Comparison of ENCODE assay signal across 8 cellular contexts in genomic region chr7:35985126-35985754, GRCh38.
DNase-seq lines count a peak whose midpoint lies in the region; ATAC-seq lines count a peak whose summit lies in the region.

No MANE protein-coding gene starts in this region.

- H3K4me2 ChIP-seq in mesendoderm (ENCODE audit: low read length): no peak overlapping the region

- H4K8ac ChIP-seq in mesendoderm (ENCODE audit: low read depth, low read length): no peak overlapping the region

- no peak overlapping the region for H3K56ac ChIP-seq in mesendoderm (ENCODE audit: low read length)

- no CpG with 5 or more reads among the region's 7 CpGs for WGBS in mesendoderm (ENCODE audit: extremely low coverage, insufficient coverage, low lambda C conversion rate)

- H3K9ac ChIP-seq in mesendoderm (ENCODE audit: low read length): no peak overlapping the region

- no peaks in the 10 kb centered on the region for H3K36me3 Mint-ChIP-seq in activated CD8-positive, alpha-beta T cell treated with anti-CD3 and anti-CD28 coated beads, Interleukin-2, amount 10 ng/mL, durations not matched to agents 7 days and 5 days (ENCODE audit: low read depth)
- H3K36me3 Mint-ChIP-seq in effector memory CD8-positive, alpha-beta T cell (ENCODE audit: insufficient read depth): no peaks in the 10 kb centered on the region

- CTCF ChIA-PET in activated CD8-positive, alpha-beta T cell treated with anti-CD3 and anti-CD28 coated beads, Interleukin-2, amount 10 ng/mL, durations not matched to agents 7 days and 5 days (lab: Charles Lee): interaction anchor here (1.0 to 4.5 kb wide), 9 partner anchors 9 to 355 kb away, joined by 3 to 91 read pairs (median 4); no protein-coding TSS in a partner anchor

- DNase-seq in C1 segment of cervical spinal cord (lab: John Stamatoyannopoulos, UW): peak in 12 of 14 donors; percentile 4 to 76 (median 52)
- peak; percentile 49 for DNase-seq in GM19240 (ENCODE audit: insufficient read length, low spot score)
- DNase-seq in NCI-H82 (lab: John Stamatoyannopoulos, UW): peak; percentile 83
- DNase-seq in activated CD8-positive, alpha-beta T cell treated with anti-CD3 and anti-CD28 coated beads, Interleukin-2, amount 10 ng/mL, durations not matched to agents 7 days and 5 days: peak; percentile 76
- peak; percentile 68 to 72 (median 71) for DNase-seq in effector memory CD8-positive, alpha-beta T cell
- peak; percentile 75 for DNase-seq in mesendoderm
- peak; percentile 55 to 57 for DNase-seq in stimulated activated CD8-positive, alpha-beta memory T cell treated with anti-CD3 and anti-CD28 coated beads, Interleukin-2, amount 100 ng/mL, for 48 hours (ENCODE audit: low read depth in 2 of 2)

- no peak overlapping the region for H3K23ac ChIP-seq in mesendoderm (ENCODE audit: low read length)

- H3K27ac Mint-ChIP-seq in activated CD8-positive, alpha-beta T cell treated with anti-CD3 and anti-CD28 coated beads, Interleukin-2, amount 10 ng/mL, durations not matched to agents 7 days and 5 days: no peak overlapping the region
- no peak overlapping the region for H3K27ac Mint-ChIP-seq in effector memory CD8-positive, alpha-beta T cell

- peak; percentile 99 for ATAC-seq in HG03442 (IDR thresholded peaks at IDR 0.05; ENCODE audit: unreplicated experiment)
- ATAC-seq in activated CD8-positive, alpha-beta T cell treated with anti-CD3 and anti-CD28 coated beads, Interleukin-2, amount 10 ng/mL, durations not matched to agents 7 days and 5 days: peak; percentile 97
- peak; percentile 100 for ATAC-seq in effector memory CD8-positive, alpha-beta T cell (replicated peaks)

- no peak overlapping the region for H3K27ac ChIP-seq in mesendoderm (ENCODE audit: low read depth, low read length)

- no peak overlapping the region for H2BK15ac ChIP-seq in mesendoderm (replicated peaks; ENCODE audit: low read depth)

- H4K5ac ChIP-seq in mesendoderm (ENCODE audit: low read length): peak overlapping the region; percentile 81

- POLR2A ChIA-PET in activated CD8-positive, alpha-beta T cell treated with anti-CD3 and anti-CD28 coated beads, Interleukin-2, amount 10 ng/mL, durations not matched to agents 7 days and 5 days (lab: Charles Lee): interaction anchor here (1.2 kb wide), 1 partner anchor 302 kb away, joined by 3 read pairs; no protein-coding TSS in a partner anchor

- no peak overlapping the region for H3K18ac ChIP-seq in mesendoderm (ENCODE audit: low read length)

- no peak overlapping the region for H2BK5ac ChIP-seq in mesendoderm (ENCODE audit: low read length)

- H3K4ac ChIP-seq in mesendoderm (ENCODE audit: low read depth, low read length): no peak overlapping the region

- H3K9me3 Mint-ChIP-seq in activated CD8-positive, alpha-beta T cell treated with anti-CD3 and anti-CD28 coated beads, Interleukin-2, amount 10 ng/mL, durations not matched to agents 7 days and 5 days (ENCODE audit: insufficient read depth): no peaks in the 10 kb centered on the region
- H3K9me3 Mint-ChIP-seq in effector memory CD8-positive, alpha-beta T cell: no peaks in the 10 kb centered on the region

- H3K27me3 Mint-ChIP-seq in activated CD8-positive, alpha-beta T cell treated with anti-CD3 and anti-CD28 coated beads, Interleukin-2, amount 10 ng/mL, durations not matched to agents 7 days and 5 days (ENCODE audit: low read depth): peaks cover 2% of the 10 kb centered on the region
- peaks cover 0 to 8% of the 10 kb centered on the region in 2 donors for H3K27me3 Mint-ChIP-seq in effector memory CD8-positive, alpha-beta T cell

- no peaks in the 10 kb centered on the region for H3K4me1 Mint-ChIP-seq in activated CD8-positive, alpha-beta T cell treated with anti-CD3 and anti-CD28 coated beads, Interleukin-2, amount 10 ng/mL, durations not matched to agents 7 days and 5 days (ENCODE audit: low read depth)
- no peaks in the 10 kb centered on the region for H3K4me1 Mint-ChIP-seq in effector memory CD8-positive, alpha-beta T cell (ENCODE audit: low read depth in 2 of 2)

- H3K4me3 ChIP-seq in mesendoderm (ENCODE audit: low read length): no peak overlapping the region

- H3K79me1 ChIP-seq in mesendoderm (ENCODE audit: low read length): no peaks in the 10 kb centered on the region

- no peak overlapping the region for H2BK120ac ChIP-seq in mesendoderm (ENCODE audit: low read depth, low read length)

- no peak overlapping the region for H3K4me3 Mint-ChIP-seq in activated CD8-positive, alpha-beta T cell treated with anti-CD3 and anti-CD28 coated beads, Interleukin-2, amount 10 ng/mL, durations not matched to agents 7 days and 5 days
- no peak overlapping the region for H3K4me3 Mint-ChIP-seq in effector memory CD8-positive, alpha-beta T cell

- H3K79me2 ChIP-seq in mesendoderm (ENCODE audit: control insufficient read depth, insufficient read depth, low read length): no peaks in the 10 kb centered on the region

- no peaks in the 10 kb centered on the region for H3K4me1 ChIP-seq in mesendoderm (ENCODE audit: control insufficient read depth, low read depth, low read length)

- H2AK5ac ChIP-seq in mesendoderm (ENCODE audit: low read length): no peak overlapping the region

- H3K27me3 ChIP-seq in mesendoderm (ENCODE audit: insufficient read depth, low read length, poor library complexity): no peaks in the 10 kb centered on the region

- H3K36me3 ChIP-seq in mesendoderm (ENCODE audit: control insufficient read depth, insufficient read depth, low read length): no peaks in the 10 kb centered on the region
